In genomic region chr6:127481628-127482027, GRCh38 we compare ENCODE assay signal across 15 cellular contexts. TPM values are rescaled to one million over a fixed set of nuclear protein-coding genes. Genes with fewer than 3 reads are reported as not detected.
A peak's percentile ranks its signal among the peaks of the same experiment; 100 is the strongest.
DNase-seq lines count a peak whose midpoint lies in the region; ATAC-seq and TF ChIP-seq lines count a peak whose summit lies in the region.
"Had no signal": no experiment of that assay in that cellular context is flagged by ENCODE, and none has a peak within 500 bp of the region (broad histone marks: within the 10 kb centered on the region; RNA-seq: fewer than 3 reads in every experiment).

No MANE protein-coding gene starts in this region.

- ATAC-seq in omental fat pad (ENCODE audit: low FRiP score): peak; percentile 32
- no peak for ATAC-seq in GM18511 (IDR thresholded peaks at IDR 0.05; ENCODE audit: unreplicated experiment)
- ATAC-seq in GM19467 (IDR thresholded peaks at IDR 0.05; ENCODE audit: unreplicated experiment): no peak
- ATAC-seq: effector memory CD8-positive, alpha-beta T cell; Right ventricle myocardium inferior had no signal

- H3K27me3 ChIP-seq in fibroblast of lung (ENCODE audit: control insufficient read depth, insufficient read depth, low read length): no peaks in the 10 kb centered on the region
- H3K27me3 ChIP-seq: right atrium auricular region, stomach had no signal

- no peaks in the 10 kb centered on the region for H3K9me3 ChIP-seq in fibroblast of lung (ENCODE audit: control insufficient read depth, insufficient read depth, low read depth, low read length)
- H3K9me3 ChIP-seq: right atrium auricular region, stomach had no signal

- H3K79me2 ChIP-seq in fibroblast of lung (ENCODE audit: control insufficient read depth, insufficient read depth, low read length): no peaks in the 10 kb centered on the region

- H3K4me1 ChIP-seq in fibroblast of lung (ENCODE audit: control insufficient read depth, extremely low read depth, insufficient read depth, low read length): peaks cover 3% of the 10 kb centered on the region
- H3K4me1 ChIP-seq: right atrium auricular region had no signal

- no peaks in the 10 kb centered on the region for H4K20me1 ChIP-seq in fibroblast of lung (ENCODE audit: control insufficient read depth, extremely low read depth, insufficient read depth, low read length)

- no peak overlapping the region for H3K4me2 ChIP-seq in fibroblast of lung (ENCODE audit: extremely low read depth, insufficient read depth, low read length)

- H3K27ac ChIP-seq in fibroblast of lung (ENCODE audit: insufficient read depth, low read length): no peak overlapping the region
- H3K27ac ChIP-seq: right atrium auricular region, stomach had no signal

- TF ChIP-seq CTCF in fibroblast of lung (conservative IDR thresholded peaks at IDR 0.05 in 1 of 2, IDR thresholded peaks at IDR 0.05 in 1 of 2; ENCODE audit: low read depth in 1 of 2, low read length in 2 of 2): no peak
- no peak for TF ChIP-seq CTCF in omental fat pad (IDR thresholded peaks at IDR 0.05)

- H2AFZ ChIP-seq in fibroblast of lung (ENCODE audit: low read length): no peak overlapping the region

- DNase-seq in H4 (ENCODE audit: low spot score) (peak; percentile 46), RPMI7951 (ENCODE audit: low read depth) (peak; percentile 90), fibroblast of lung (ENCODE audit: low read depth in 2 of 2) (peak; percentile 46 to 85), omental fat pad (ENCODE audit: low spot score) (no peak), HuH-7.5 (ENCODE audit: low spot score) (no peak)
- DNase-seq in activated naive CD4-positive, alpha-beta T cell treated with anti-CD3 and anti-CD28 coated beads, Interleukin-2, amount 50 U/mL, for 16 hours: no peak
- DNase-seq: activated B cell treated with CpG ODN at 0.5 μM for 24 hours; amygdala; effector memory CD8-positive, alpha-beta T cell; NCI-H446 treated with DMSO at 0.1 percent for 48 hours; stomach had no signal

- no peaks in the 10 kb centered on the region for H3K36me3 ChIP-seq in fibroblast of lung (ENCODE audit: control insufficient read depth, insufficient read depth, low read length)
- H3K36me3 ChIP-seq: right atrium auricular region, stomach had no signal

- no peak overlapping the region for H3K9ac ChIP-seq in fibroblast of lung (ENCODE audit: insufficient read depth, low read length)

- no peak overlapping the region for H3K4me3 ChIP-seq in fibroblast of lung (replicated peaks in 1 of 4; ENCODE audit: control extremely low read depth in 1 of 4, insufficient read depth in 1 of 4, low read depth in 3 of 4, low read length in 4 of 4)
- H3K4me3 ChIP-seq: right atrium auricular region, stomach had no signal

RNA-seq across cellular contexts. Expression of gene KIAA0408, which starts 22.4 kb away (rescaled TPM):
- 0.94 and 1.4 TPM in 2 replicates for total RNA-seq in H4 (2014; rRNA removed; shearing (Covaris generic))
- total RNA-seq in RPMI7951 (2014; rRNA removed; shearing (Covaris generic)): 2.5 and 2.6 TPM in 2 replicates
- total RNA-seq in fibroblast of lung (1.3 and 2.8 TPM in 2 replicates), omental fat pad (10 to 100 TPM in 2 of 4 donors, 1 to 10 TPM in 2; 4.7 to 15.3 (median 9.0) TPM)
- 3.0 and 4.6 TPM in 2 replicates for polyA plus RNA-seq in fibroblast of lung
- 2.3 and 2.7 TPM in 2 replicates for polyA plus RNA-seq in fibroblast of lung (2012)
- 0.07 and 0.59 TPM in 2 replicates for polyA minus RNA-seq in fibroblast of lung (ENCODE audit: low replicate concordance)

Comparison
In these comparisons a context has a peak if more than half of its experiments do, and no peak if none do; other contexts are left out.
1. DNase-seq: peak in H4 (single experiment), RPMI7951 (single experiment) and fibroblast of lung (2 of 2); none in omental fat pad (single experiment), activated naive CD4-positive, alpha-beta T cell treated with anti-CD3 and anti-CD28 coated beads, Interleukin-2, amount 50 U/mL, for 16 hours (single experiment) and HuH-7.5 (single experiment).